18 cellular contexts compared by ENCODE assay signal in the genomic region with DNA sequence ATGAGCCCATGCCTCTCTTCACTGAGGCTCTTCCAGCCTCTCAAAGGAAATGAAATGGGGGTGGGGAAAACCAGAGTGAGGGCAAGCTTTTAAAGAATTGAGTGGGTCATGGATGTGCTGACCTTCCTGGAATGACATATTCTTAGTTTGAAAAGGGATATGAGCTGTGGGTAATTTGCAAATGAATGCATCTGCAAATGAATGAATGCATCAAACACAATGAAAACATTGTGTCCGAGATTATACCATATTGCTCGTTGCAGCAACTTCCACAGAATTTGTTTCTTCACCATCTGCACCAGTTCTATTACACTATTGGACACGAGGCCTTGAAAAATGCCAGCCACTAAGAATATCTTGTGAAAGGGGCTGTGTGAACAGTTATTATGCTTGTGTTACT.
"Had no signal": no experiment of that assay in that cellular context is flagged by ENCODE, and none has a peak within 500 bp of the region (broad histone marks: within the 10 kb centered on the region; RNA-seq: fewer than 3 reads in every experiment).

No MANE protein-coding gene starts in this region.

- H3K36me3 ChIP-seq: esophagus muscularis mucosa, gastroesophageal sphincter, left ventricle myocardium inferior, lower lobe of right lung, suprapubic skin, thyroid gland had no signal

- H3K27ac ChIP-seq: coronary artery, esophagus muscularis mucosa, gastroesophageal sphincter, left ventricle myocardium inferior, lower lobe of right lung, suprapubic skin, thyroid gland had no signal

- H3K9me3 Mint-ChIP-seq: type B pancreatic cell had no signal

- H3K4me1 ChIP-seq: left ventricle myocardium inferior, lower lobe of right lung, suprapubic skin, thyroid gland had no signal

- H3K9me3 ChIP-seq: esophagus muscularis mucosa, gastroesophageal sphincter, lower lobe of right lung, suprapubic skin, thyroid gland had no signal

- H3K27ac Mint-ChIP-seq: natural killer cell treated with Interleukin-12 subunit alpha and Interleukin-12 subunit beta and Interleukin-15 and Interleukin-18, amount 100 ng/mL, for 72 hours; type B pancreatic cell had no signal

- H3K4me3 Mint-ChIP-seq: natural killer cell treated with Interleukin-12 subunit alpha and Interleukin-12 subunit beta and Interleukin-15 and Interleukin-18, amount 100 ng/mL, for 72 hours; type B pancreatic cell had no signal

- ATAC-seq: gastroesophageal sphincter; left cardiac atrium; lower lobe of right lung; natural killer cell treated with Interleukin-12 subunit alpha and Interleukin-12 subunit beta and Interleukin-15 and Interleukin-18, amount 100 ng/mL, for 72 hours; right cardiac atrium had no signal

- H3K27me3 ChIP-seq: esophagus muscularis mucosa, gastroesophageal sphincter, suprapubic skin, thyroid gland had no signal

- H3K27me3 Mint-ChIP-seq: natural killer cell treated with Interleukin-12 subunit alpha and Interleukin-12 subunit beta and Interleukin-15 and Interleukin-18, amount 100 ng/mL, for 72 hours; type B pancreatic cell had no signal

- H3K36me3 Mint-ChIP-seq: natural killer cell treated with Interleukin-12 subunit alpha and Interleukin-12 subunit beta and Interleukin-15 and Interleukin-18, amount 100 ng/mL, for 72 hours; type B pancreatic cell had no signal

- H3K4me3 ChIP-seq: coronary artery, esophagus muscularis mucosa, gastroesophageal sphincter, left ventricle myocardium inferior, lower lobe of right lung, suprapubic skin, thyroid gland had no signal

- DNase-seq: effector CD4-positive, alpha-beta T cell; kidney; left cardiac atrium; left ventricle myocardium inferior; lower lobe of right lung; mesenchymal stem cell; midbrain; right cardiac atrium; small intestine; stimulated activated CD4-positive, alpha-beta T cell treated with anti-CD3 and anti-CD28 coated beads, Interleukin-12 subunit alpha, Interleukin-12 subunit beta, amount 100 ng/mL, for 4 hours; stimulated activated naive CD4-positive, alpha-beta T cell; thyroid gland had no signal
